In genomic region chrX:48022740-48023139, GRCh38 we compare ENCODE assay signal across 35 cellular contexts. TPM values are rescaled to one million over a fixed set of nuclear protein-coding genes. Genes with fewer than 3 reads are reported as not detected.
A peak's percentile ranks its signal among the peaks of the same experiment; 100 is the strongest.
DNase-seq lines count a peak whose midpoint lies in the region; TF ChIP-seq lines count a peak whose summit lies in the region.
"Had no signal": no experiment of that assay in that cellular context is flagged by ENCODE, and none has a peak within 500 bp of the region (broad histone marks: within the 10 kb centered on the region; RNA-seq: fewer than 3 reads in every experiment).

No MANE protein-coding gene starts in this region.

- no peak for DNase-seq in activated CD4-positive, alpha-beta T cell treated with anti-CD3 and anti-CD28 coated beads, Interleukin-2, amount 10 ng/mL, durations not matched to agents 7 days and 5 days
- no peak for DNase-seq in activated CD4-positive, alpha-beta T cell treated with anti-CD3 and anti-CD28 coated beads, Interleukin-2, amount 50 U/mL, for 4 hours
- DNase-seq in Karpas-422 (peak; percentile 4), endothelial cell (ENCODE audit: low spot score) (no peak), nephron progenitor cell (no peak), cerebellar nuclear complex (lab: John Stamatoyannopoulos, UW) (no peak), ureter (ENCODE audit: low spot score) (no peak)
- no peak for DNase-seq in stimulated activated CD4-positive, alpha-beta T cell treated with anti-CD3 and anti-CD28 coated beads, Interleukin-4, amount 100 ng/mL, for 1 hour
- DNase-seq: activated CD4-positive, alpha-beta T cell treated with anti-CD3 and anti-CD28 coated beads for 1 hour; activated naive CD4-positive, alpha-beta T cell; activated T-cell treated with anti-CD3 and anti-CD28 coated beads, Interleukin-2, amount 50 U/mL, for 48 hours; endodermal cell; esophagus squamous epithelium; gastrocnemius medialis; GF-D8; H7; KBM-7; left cardiac atrium; MG63; NCI-H1436; NCI-H2081 treated with DMSO at 0.1 percent for 48 hours; NCI-H774; occipital lobe; retina; RPMI8226; stimulated activated CD4-positive, alpha-beta T cell treated with anti-CD3 and anti-CD28 coated beads, Interleukin-1b, Interleukin-23, amount 100 ng/mL, for 48 hours; transverse colon had no signal

- no peaks in the 10 kb centered on the region for H3K9me2 ChIP-seq in Karpas-422 (replicated peaks; ENCODE audit: insufficient read depth, low read length)

- no peak overlapping the region for H3K9ac ChIP-seq in Karpas-422 (ENCODE audit: low read length)

- H3K36me3 Mint-ChIP-seq in activated CD4-positive, alpha-beta T cell treated with anti-CD3 and anti-CD28 coated beads, Interleukin-2, amount 10 ng/mL, durations not matched to agents 7 days and 5 days (ENCODE audit: low read depth), result no peaks in the 10 kb centered on the region
- H3K36me3 Mint-ChIP-seq in endothelial cell (ENCODE audit: low read depth, unreplicated experiment), result no peaks in the 10 kb centered on the region
- no peaks in the 10 kb centered on the region for H3K36me3 Mint-ChIP-seq in nephron progenitor cell (ENCODE audit: low read depth)

- H3K27me3 Mint-ChIP-seq in activated CD4-positive, alpha-beta T cell treated with anti-CD3 and anti-CD28 coated beads, Interleukin-2, amount 10 ng/mL, durations not matched to agents 7 days and 5 days, result no peaks in the 10 kb centered on the region
- peaks cover 7% of the 10 kb centered on the region for H3K27me3 Mint-ChIP-seq in endothelial cell (ENCODE audit: unreplicated experiment)
- H3K27me3 Mint-ChIP-seq in nephron progenitor cell (ENCODE audit: low read depth, poor library complexity), result no peaks in the 10 kb centered on the region

- H2AFZ ChIP-seq in Karpas-422 (ENCODE audit: low read length), result no peak overlapping the region
- H2AFZ ChIP-seq: hepatocyte had no signal

- H3K4me1 ChIP-seq in Karpas-422 (ENCODE audit: low read length), result peaks cover 6% of the 10 kb centered on the region

- H3K9me3 ChIP-seq in Karpas-422 (ENCODE audit: low read length), result no peaks in the 10 kb centered on the region
- H3K9me3 ChIP-seq: ascending aorta, esophagus squamous epithelium, gastrocnemius medialis, MG63, transverse colon had no signal

- no peak overlapping the region for H3K27ac ChIP-seq in Karpas-422 (ENCODE audit: low read length)
- H3K27ac ChIP-seq: ascending aorta, esophagus squamous epithelium, gastrocnemius medialis, transverse colon had no signal

- no peak overlapping the region for H3K4me2 ChIP-seq in Karpas-422 (ENCODE audit: low read depth, low read length, poor library complexity, severe bottlenecking)
- H3K4me2 ChIP-seq: hepatocyte, smooth muscle cell had no signal

- POLR2A ChIA-PET in activated CD4-positive, alpha-beta T cell treated with anti-CD3 and anti-CD28 coated beads, Interleukin-2, amount 10 ng/mL, durations not matched to agents 7 days and 5 days (lab: Charles Lee), result no interaction called here

- no peaks in the 10 kb centered on the region; the same call in 1 of the 2 replicates for H4K20me1 ChIP-seq in Karpas-422 (ENCODE audit: insufficient read depth, low read depth, low read length)

- peaks cover 3% of the 10 kb centered on the region for H3K9me3 Mint-ChIP-seq in activated CD4-positive, alpha-beta T cell treated with anti-CD3 and anti-CD28 coated beads, Interleukin-2, amount 10 ng/mL, durations not matched to agents 7 days and 5 days
- H3K9me3 Mint-ChIP-seq in endothelial cell (ENCODE audit: unreplicated experiment), result no peaks in the 10 kb centered on the region
- H3K9me3 Mint-ChIP-seq in nephron progenitor cell, result peaks cover 44% of the 10 kb centered on the region

- H3K36me3 ChIP-seq in Karpas-422 (ENCODE audit: insufficient read depth, low read length), result no peaks in the 10 kb centered on the region
- H3K36me3 ChIP-seq: ascending aorta, esophagus squamous epithelium, gastrocnemius medialis, MG63, transverse colon had no signal

- peaks cover 24% of the 10 kb centered on the region for H3K4me1 Mint-ChIP-seq in activated CD4-positive, alpha-beta T cell treated with anti-CD3 and anti-CD28 coated beads, Interleukin-2, amount 10 ng/mL, durations not matched to agents 7 days and 5 days
- H3K4me1 Mint-ChIP-seq in endothelial cell (ENCODE audit: unreplicated experiment) (no peaks in the 10 kb centered on the region), nephron progenitor cell (peaks cover 5% of the 10 kb centered on the region)
- H3K4me1 Mint-ChIP-seq: endodermal cell had no signal

- H3K27me3 ChIP-seq in Karpas-422 (ENCODE audit: low read length), result no peaks in the 10 kb centered on the region
- H3K27me3 ChIP-seq: ascending aorta, esophagus squamous epithelium, gastrocnemius medialis, hepatocyte, MG63, transverse colon had no signal

- H3K27ac Mint-ChIP-seq in activated CD4-positive, alpha-beta T cell treated with anti-CD3 and anti-CD28 coated beads, Interleukin-2, amount 10 ng/mL, durations not matched to agents 7 days and 5 days, result peak overlapping the region; percentile 46
- H3K27ac Mint-ChIP-seq in endothelial cell (ENCODE audit: unreplicated experiment) (no peak overlapping the region), nephron progenitor cell (no peak overlapping the region)
- H3K27ac Mint-ChIP-seq: endodermal cell had no signal

- CTCF ChIA-PET in activated CD4-positive, alpha-beta T cell treated with anti-CD3 and anti-CD28 coated beads, Interleukin-2, amount 10 ng/mL, durations not matched to agents 7 days and 5 days (lab: Charles Lee), result no interaction called here

- no peak overlapping the region for H3K4me3 Mint-ChIP-seq in activated CD4-positive, alpha-beta T cell treated with anti-CD3 and anti-CD28 coated beads, Interleukin-2, amount 10 ng/mL, durations not matched to agents 7 days and 5 days
- H3K4me3 Mint-ChIP-seq in endothelial cell (ENCODE audit: unreplicated experiment) (peak overlapping the region; percentile 75), nephron progenitor cell (peak overlapping the region; percentile 63)
- H3K4me3 Mint-ChIP-seq: endodermal cell had no signal

- H3K79me2 ChIP-seq in Karpas-422 (ENCODE audit: low read length), result no peaks in the 10 kb centered on the region
- H3K79me2 ChIP-seq: hepatocyte had no signal

- H3K4me3 ChIP-seq in Karpas-422 (ENCODE audit: low read length), result no peak overlapping the region
- H3K4me3 ChIP-seq: ascending aorta, esophagus squamous epithelium, gastrocnemius medialis, hepatocyte, MG63, smooth muscle cell, transverse colon had no signal

- TF ChIP-seq CTCF in endothelial cell (IDR thresholded peaks at IDR 0.05; ENCODE audit: unreplicated experiment), result no peak
- no peak for TF ChIP-seq CTCF in nephron progenitor cell (IDR thresholded peaks at IDR 0.05)

RNA-seq across cellular contexts. Expression of gene SPACA5, which starts 16.0 kb away (rescaled TPM):
- total RNA-seq in activated CD4-positive, alpha-beta T cell treated with anti-CD3 and anti-CD28 coated beads, Interleukin-2, amount 10 ng/mL, durations not matched to agents 7 days and 5 days, result under 1 TPM; 0.32 to 0.40 TPM
- total RNA-seq in Karpas-422 (2014; rRNA removed; shearing (Covaris generic); ENCODE audit: low replicate concordance), result not detected in 2 replicates
- total RNA-seq in endothelial cell (ENCODE audit: unreplicated experiment) (not detected), ureter (not detected)
- total RNA-seq: ascending aorta; cardiac septum; endodermal cell; esophagus squamous epithelium; gastrocnemius medialis; H7; hepatocyte; HT-29; left cardiac atrium; lung microvascular endothelial cell; occipital lobe; SK-MEL-5; smooth muscle cell; T-helper 1 cell treated with Interleukin-12 subunit alpha and Interleukin-12 subunit beta and Interleukin-4 antibody, amounts not matched to agents 30 ng/mL and 1 ng/mL, for 36 hours; transverse colon had no signal

RNA-seq across cellular contexts. Expression of gene ZNF182, which starts 19.0 kb away (rescaled TPM):
- total RNA-seq in activated CD4-positive, alpha-beta T cell treated with anti-CD3 and anti-CD28 coated beads, Interleukin-2, amount 10 ng/mL, durations not matched to agents 7 days and 5 days, result 10 to 100 TPM; 10.5 to 12.3 TPM
- 4.8 and 6.4 TPM in 2 replicates for total RNA-seq in Karpas-422 (2014; rRNA removed; shearing (Covaris generic); ENCODE audit: low replicate concordance)
- total RNA-seq in endothelial cell (ENCODE audit: unreplicated experiment) (7.0 TPM), ureter (7.0 TPM)

RNA-seq across cellular contexts. Expression of gene ZNF630, which starts 48.7 kb away (rescaled TPM):
- total RNA-seq in activated CD4-positive, alpha-beta T cell treated with anti-CD3 and anti-CD28 coated beads, Interleukin-2, amount 10 ng/mL, durations not matched to agents 7 days and 5 days, result under 1 TPM; 0.52 to 0.87 TPM
- total RNA-seq in Karpas-422 (2014; rRNA removed; shearing (Covaris generic); ENCODE audit: low replicate concordance), result 3.7 and 3.9 TPM in 2 replicates
- total RNA-seq in endothelial cell (ENCODE audit: unreplicated experiment) (1.7 TPM), ureter (5.4 TPM)
- total RNA-seq: SK-MEL-5 had no signal
